16 cellular contexts compared by ENCODE assay signal in genomic region chr19:46999377-46999776, GRCh38. TPM values are rescaled to one million over a fixed set of nuclear protein-coding genes. Genes with fewer than 3 reads are reported as not detected.
A peak's percentile ranks its signal among the peaks of the same experiment; 100 is the strongest.
DNase-seq lines count a peak whose midpoint lies in the region; ATAC-seq and TF ChIP-seq lines count a peak whose summit lies in the region.
"Had no signal": no experiment of that assay in that cellular context is flagged by ENCODE, and none has a peak within 500 bp of the region (broad histone marks: within the 10 kb centered on the region; RNA-seq: fewer than 3 reads in every experiment).

No MANE protein-coding gene starts in this region.

- H3K27ac ChIP-seq in cingulate gyrus (ENCODE audit: low read depth, low read length) (peak overlapping the region; percentile 89), tibial nerve (peak overlapping the region in 3 of 4 donors; percentile 9 to 77 (median 70))

- H3K4me3 ChIP-seq in tibial nerve, result no peak overlapping the region
- H3K4me3 ChIP-seq: GM12878, HAP-1 had no signal

- ATAC-seq in esophagus mucosa, result no peak
- no peak for ATAC-seq in stimulated activated memory B cell treated with anti-CD40 and anti-IgM and Interleukin-4, amounts not matched to agents 10 μg/mL and 1 μg/mL and 100 μg/mL, for 72 hours
- ATAC-seq: CD8-positive, alpha-beta T cell; GM12878 had no signal

- H3K4me3 Mint-ChIP-seq in nephron progenitor cell, result no peak overlapping the region
- H3K4me3 Mint-ChIP-seq in progenitor cell of endocrine pancreas (ENCODE audit: low read depth), result no peak overlapping the region
- H3K4me3 Mint-ChIP-seq in stimulated activated memory B cell treated with anti-CD40 and anti-IgM and Interleukin-4, amounts not matched to agents 10 μg/mL and 1 μg/mL and 100 μg/mL, for 72 hours, result no peak overlapping the region
- H3K4me3 Mint-ChIP-seq: CD8-positive, alpha-beta T cell; HFFc6 had no signal

- peaks cover 0 to 9% of the 10 kb centered on the region in 2 donors for H3K27me3 ChIP-seq in tibial nerve

- TF ChIP-seq POLR2A in tibial nerve (IDR thresholded peaks at IDR 0.05), result no peak

- DNase-seq in nephron progenitor cell, result no peak
- no peak for DNase-seq in progenitor cell of endocrine pancreas (ENCODE audit: low spot score, unreplicated experiment)
- no peak for DNase-seq in tibial nerve (ENCODE audit: low spot score in 2 of 2)
- no peak for DNase-seq in activated gamma-delta T cell treated with Interleukin-2 at 50 U/mL for 16 hours
- no peak for DNase-seq in GM19238 (ENCODE audit: insufficient read length, low spot score)
- DNase-seq: Caco-2; CD8-positive, alpha-beta T cell; DMS153; DND-41; GOT3; HFFc6 had no signal

- H3K27me3 Mint-ChIP-seq in nephron progenitor cell (ENCODE audit: low read depth, poor library complexity) (no peaks in the 10 kb centered on the region), progenitor cell of endocrine pancreas (no peaks in the 10 kb centered on the region)
- H3K27me3 Mint-ChIP-seq in stimulated activated memory B cell treated with anti-CD40 and anti-IgM and Interleukin-4, amounts not matched to agents 10 μg/mL and 1 μg/mL and 100 μg/mL, for 72 hours, result no peaks in the 10 kb centered on the region

- no peak for TF ChIP-seq CTCF in nephron progenitor cell (IDR thresholded peaks at IDR 0.05)
- TF ChIP-seq CTCF in progenitor cell of endocrine pancreas (IDR thresholded peaks at IDR 0.05; ENCODE audit: unreplicated experiment), result no peak
- TF ChIP-seq CTCF in tibial nerve (IDR thresholded peaks at IDR 0.05), result no peak

- TF ChIP-seq EP300 in tibial nerve (IDR thresholded peaks at IDR 0.05), result no peak

- peaks cover 0 to 62% (median 14%) of the 10 kb centered on the region in 3 donors for H3K36me3 ChIP-seq in tibial nerve

- H3K36me3 Mint-ChIP-seq in nephron progenitor cell (ENCODE audit: low read depth), result peaks cover 40% of the 10 kb centered on the region
- peaks cover 12% of the 10 kb centered on the region for H3K36me3 Mint-ChIP-seq in progenitor cell of endocrine pancreas (ENCODE audit: insufficient read depth)
- peaks cover 43% of the 10 kb centered on the region for H3K36me3 Mint-ChIP-seq in stimulated activated memory B cell treated with anti-CD40 and anti-IgM and Interleukin-4, amounts not matched to agents 10 μg/mL and 1 μg/mL and 100 μg/mL, for 72 hours

- WGBS in tibial nerve, 2 donors, result 69 to 76% methylated on average over 6 to 7 of the region's 7 CpGs

- H3K4me1 ChIP-seq in tibial nerve, result peaks cover 0 to 48% (median 9%) of the 10 kb centered on the region in 4 donors
- H3K4me1 ChIP-seq: Caco-2, HAP-1 had no signal

- H3K4me1 Mint-ChIP-seq in nephron progenitor cell (peaks cover 8% of the 10 kb centered on the region), progenitor cell of endocrine pancreas (ENCODE audit: low read depth) (no peaks in the 10 kb centered on the region)
- H3K4me1 Mint-ChIP-seq in stimulated activated memory B cell treated with anti-CD40 and anti-IgM and Interleukin-4, amounts not matched to agents 10 μg/mL and 1 μg/mL and 100 μg/mL, for 72 hours, result peaks cover 12% of the 10 kb centered on the region

- H3K9me3 ChIP-seq in tibial nerve, result no peaks in the 10 kb centered on the region
- H3K9me3 ChIP-seq: Caco-2, HAP-1 had no signal

- peak overlapping the region; percentile 25 for H3K27ac Mint-ChIP-seq in nephron progenitor cell
- peak overlapping the region; percentile 37 for H3K27ac Mint-ChIP-seq in progenitor cell of endocrine pancreas
- no peak overlapping the region for H3K27ac Mint-ChIP-seq in stimulated activated memory B cell treated with anti-CD40 and anti-IgM and Interleukin-4, amounts not matched to agents 10 μg/mL and 1 μg/mL and 100 μg/mL, for 72 hours
- H3K27ac Mint-ChIP-seq: CD8-positive, alpha-beta T cell; HFFc6 had no signal

- H3K9me3 Mint-ChIP-seq in nephron progenitor cell (no peaks in the 10 kb centered on the region), progenitor cell of endocrine pancreas (ENCODE audit: low read depth) (no peaks in the 10 kb centered on the region)
- no peaks in the 10 kb centered on the region for H3K9me3 Mint-ChIP-seq in stimulated activated memory B cell treated with anti-CD40 and anti-IgM and Interleukin-4, amounts not matched to agents 10 μg/mL and 1 μg/mL and 100 μg/mL, for 72 hours
- H3K9me3 Mint-ChIP-seq: CD8-positive, alpha-beta T cell; HFFc6 had no signal

RNA-seq across cellular contexts. Expression of gene NPAS1, which starts 20.3 kb away (rescaled TPM):
- total RNA-seq in progenitor cell of endocrine pancreas (2.2 and 2.4 TPM in 2 replicates), tibial nerve (under 1 TPM in 2 of 4 donors, not detected in 2; 0.39 to 0.42 TPM), esophagus mucosa (0.52 TPM)

RNA-seq across cellular contexts. Expression of gene TMEM160, which starts 49.0 kb away (rescaled TPM):
- 33.6 and 35.4 TPM in 2 replicates for total RNA-seq in progenitor cell of endocrine pancreas
- total RNA-seq in tibial nerve, result 10 to 100 TPM; 37.5 to 78.5 (median 66.8) TPM
- total RNA-seq in esophagus mucosa, result 34.5 TPM
